Comparison of ENCODE assay signal across 18 cellular contexts in the genomic region with DNA sequence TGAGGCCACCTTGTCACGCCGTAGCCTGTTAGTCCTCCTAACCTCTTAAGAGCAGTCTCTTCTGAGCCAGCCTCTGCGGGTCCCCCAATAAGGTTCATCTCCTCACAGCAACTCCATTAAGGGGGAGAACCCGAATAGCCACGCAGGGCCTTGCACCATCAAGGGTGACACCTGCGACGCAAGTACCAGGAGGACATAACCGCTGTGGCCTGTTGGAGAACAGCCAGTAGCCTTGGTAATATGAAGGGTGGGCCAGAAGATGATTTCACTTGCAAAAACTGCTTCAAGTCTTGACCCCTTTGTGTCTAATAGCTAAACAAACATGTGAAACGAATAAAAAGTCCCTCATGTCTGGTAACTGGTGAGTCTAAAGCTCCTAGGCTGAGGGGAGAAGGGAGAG. TPM values are rescaled to one million over a fixed set of nuclear protein-coding genes. Genes with fewer than 3 reads are reported as not detected.
A peak's percentile ranks its signal among the peaks of the same experiment; 100 is the strongest.
DNase-seq lines count a peak whose midpoint lies in the region; ATAC-seq, FAIRE-seq and TF ChIP-seq lines count a peak whose summit lies in the region.
"Had no signal": no experiment of that assay in that cellular context is flagged by ENCODE, and none has a peak within 500 bp of the region (broad histone marks: within the 10 kb centered on the region; RNA-seq: fewer than 3 reads in every experiment).

No MANE protein-coding gene starts in this region.

- peaks cover 1% of the 10 kb centered on the region for H3K79me1 ChIP-seq in neuronal stem cell (ENCODE audit: low read depth, low read length)

- no peak for ATAC-seq in HG02588 (IDR thresholded peaks at IDR 0.05; ENCODE audit: unreplicated experiment)

- POLR2A ChIA-PET in GM10248 (lab: Yijun Ruan, JAX): no interaction called here

- H2AK5ac ChIP-seq in neuronal stem cell (ENCODE audit: low read depth, low read length): no peak overlapping the region

- H2BK5ac ChIP-seq in neuronal stem cell (ENCODE audit: low read length): no peak overlapping the region

- CTCF ChIA-PET in GM10248 (lab: Yijun Ruan, JAX): interaction anchor here (0.6 to 4.5 kb wide), 30 partner anchors 8 to 348 kb away, joined by 3 to 32 read pairs (median 4); no protein-coding TSS in a partner anchor

- no peak overlapping the region for H3K4me3 ChIP-seq in neuronal stem cell (ENCODE audit: low read length in 2 of 2)
- H3K4me3 ChIP-seq: ascending aorta, colonic mucosa, gastrocnemius medialis, skin epidermis, upper lobe of right lung had no signal

- H3K4me1 ChIP-seq in neuronal stem cell (ENCODE audit: control insufficient read depth in 2 of 2, insufficient read depth in 1 of 2, low read depth in 1 of 2, low read length in 2 of 2): no peaks in the 10 kb centered on the region
- H3K4me1 ChIP-seq: BE2C, Caco-2, colonic mucosa, upper lobe of right lung had no signal

- H3K18ac ChIP-seq in neuronal stem cell (ENCODE audit: low read length): no peak overlapping the region

- H3K9ac ChIP-seq in neuronal stem cell (ENCODE audit: low read depth, low read length, poor library complexity): peak overlapping the region; percentile 27

- H3K23ac ChIP-seq in neuronal stem cell (ENCODE audit: low read depth, low read length, poor library complexity): no peak overlapping the region

- H3K27me3 ChIP-seq in neuronal stem cell (ENCODE audit: control insufficient read depth in 3 of 3, insufficient read depth in 3 of 3, low read depth in 1 of 3, low read length in 3 of 3): no peaks in the 10 kb centered on the region
- H3K27me3 ChIP-seq: ascending aorta, BE2C, colonic mucosa, gastrocnemius medialis, upper lobe of right lung had no signal

- no peak overlapping the region for H3K4me2 ChIP-seq in neuronal stem cell (ENCODE audit: insufficient read depth, low read length, poor library complexity, severe bottlenecking)

- H4K91ac ChIP-seq in neuronal stem cell (ENCODE audit: low read depth, low read length, poor library complexity): no peak overlapping the region

- H2BK12ac ChIP-seq in neuronal stem cell (ENCODE audit: low read length): no peak overlapping the region

- peak overlapping the region; percentile 94 for H4K8ac ChIP-seq in neuronal stem cell (ENCODE audit: low read depth, low read length)

- H2AFZ ChIP-seq in neuronal stem cell (ENCODE audit: low read length): no peak overlapping the region

- H3K14ac ChIP-seq in neuronal stem cell (ENCODE audit: low read length): no peak overlapping the region

- FAIRE-seq in urothelium cell line (lab: Jason Lieb, UNC): no peak

- H2BK120ac ChIP-seq in neuronal stem cell (ENCODE audit: low read depth, low read length): no peak overlapping the region

- no peak overlapping the region for H3K4ac ChIP-seq in neuronal stem cell (ENCODE audit: low read length)

- peaks cover 39 to 63% of the 10 kb centered on the region in 2 donors for H3K36me3 ChIP-seq in neuronal stem cell (replicated peaks in 1 of 2; ENCODE audit: control insufficient read depth in 2 of 2, insufficient read depth in 2 of 2, low read length in 2 of 2)

- H3K9me3 ChIP-seq in neuronal stem cell (replicated peaks in 1 of 2; ENCODE audit: control insufficient read depth in 2 of 2, insufficient read depth in 1 of 2, low read depth in 1 of 2, low read length in 2 of 2): no peaks in the 10 kb centered on the region
- H3K9me3 ChIP-seq: ascending aorta, BE2C, Caco-2, colonic mucosa, gastrocnemius medialis, upper lobe of right lung had no signal

- H3K27ac ChIP-seq in cingulate gyrus (ENCODE audit: low read depth, low read length): peak overlapping the region; percentile 39
- H3K27ac ChIP-seq in neuronal stem cell (replicated peaks; ENCODE audit: low read length): no peak overlapping the region
- H3K27ac ChIP-seq: ascending aorta, colonic mucosa, skin epidermis, upper lobe of right lung, WERI-Rb-1 had no signal

- no peak overlapping the region for H2BK15ac ChIP-seq in neuronal stem cell (ENCODE audit: low read length)

- WGBS in neuronal stem cell (ENCODE audit: extremely low coverage in 2 of 2, insufficient read length in 2 of 2, insufficient replicate concordance in 1 of 2), 2 donors: no CpG with 5 or more reads among the region's 9 CpGs

- DNase-seq in GM10248 (ENCODE audit: extremely low spot score) (no peak), neuronal stem cell (ENCODE audit: low spot score) (no peak), dermis blood vessel endothelial cell (no peak), NCI-H1436 (lab: John Stamatoyannopoulos, UW) (no peak), urothelium cell line (ENCODE audit: low spot score) (no peak)
- DNase-seq: gastrocnemius medialis, NCI-H1105 treated with DMSO at 0.1 percent for 48 hours, SHP77, upper lobe of right lung had no signal

- TF ChIP-seq CTCF in GM10248 (IDR thresholded peaks at IDR 0.05; ENCODE audit: control extremely low read depth, extremely low read depth, low read depth, missing control alignments) (peak; percentile 10), LNCAP (IDR thresholded peaks at IDR 0.05) (0 out of 2 replicates have a peak, but pooled peaks have one; percentile 3)

RNA-seq across cellular contexts. Expression of a gene that starts 14.8 kb away (rescaled TPM):
- polyA plus RNA-seq in neuronal stem cell (2013, experiment 1 of 2): 43.5 TPM
- polyA plus RNA-seq in neuronal stem cell (2013, experiment 2 of 2): 44.2 TPM
- total RNA-seq in dermis blood vessel endothelial cell: 132 and 177 TPM in 2 replicates

RNA-seq across cellular contexts. Expression of a gene that starts 24.3 kb away (rescaled TPM):
- polyA plus RNA-seq in neuronal stem cell (2013, experiment 1 of 2): 5.1 TPM
- 5.5 TPM for polyA plus RNA-seq in neuronal stem cell (2013, experiment 2 of 2)
- total RNA-seq in dermis blood vessel endothelial cell: 16.7 and 23.2 TPM in 2 replicates

RNA-seq across cellular contexts. Expression of a gene that starts 52.9 kb away (rescaled TPM):
- polyA plus RNA-seq in neuronal stem cell (2013, experiment 1 of 2): 96.5 TPM
- polyA plus RNA-seq in neuronal stem cell (2013, experiment 2 of 2): 91.1 TPM
- 59.2 and 71.9 TPM in 2 replicates for total RNA-seq in dermis blood vessel endothelial cell
